11 cellular contexts compared by ENCODE assay signal in genomic region chr2:24493713-24494112, GRCh38. TPM values are rescaled to one million over a fixed set of nuclear protein-coding genes. Genes with fewer than 3 reads are reported as not detected.
A peak's percentile ranks its signal among the peaks of the same experiment; 100 is the strongest.
DNase-seq lines count a peak whose midpoint lies in the region; ATAC-seq and TF ChIP-seq lines count a peak whose summit lies in the region.
"Had no signal": no experiment of that assay in that cellular context is flagged by ENCODE, and none has a peak within 500 bp of the region (broad histone marks: within the 10 kb centered on the region; RNA-seq: fewer than 3 reads in every experiment).

No MANE protein-coding gene starts in this region.

- POLR2A ChIA-PET in activated naive CD8-positive, alpha-beta T cell treated with anti-CD3 and anti-CD28 coated beads, Interleukin-2, amount 10 ng/mL, durations not matched to agents 7 days and 5 days (lab: Charles Lee), result no interaction called here

- H3K4me1 Mint-ChIP-seq in activated naive CD8-positive, alpha-beta T cell treated with anti-CD3 and anti-CD28 coated beads, Interleukin-2, amount 10 ng/mL, durations not matched to agents 7 days and 5 days, result peaks cover 35% of the 10 kb centered on the region
- peaks cover 33% of the 10 kb centered on the region for H3K4me1 Mint-ChIP-seq in type B pancreatic cell (ENCODE audit: unreplicated experiment)

- no peak for DNase-seq in left ventricle myocardium inferior
- no peak for DNase-seq in cardiac septum (ENCODE audit: low spot score)
- DNase-seq in activated naive CD8-positive, alpha-beta T cell treated with anti-CD3 and anti-CD28 coated beads, Interleukin-2, amount 10 ng/mL, durations not matched to agents 7 days and 5 days, result no peak
- peak; percentile 28 for DNase-seq in medulla oblongata (ENCODE audit: extremely low spot score)
- no peak for DNase-seq in type B pancreatic cell (ENCODE audit: extremely low spot score, unreplicated experiment)
- no peak for DNase-seq in NCI-H1417 (lab: John Stamatoyannopoulos, UW)
- DNase-seq in NCI-H526 (lab: John Stamatoyannopoulos, UW), result no peak
- DNase-seq: activated naive CD4-positive, alpha-beta T cell treated with anti-CD3 and anti-CD28 coated beads, Interleukin-2, amount 10 ng/mL, durations not matched to agents 7 days and 5 days; NCI-H2081 treated with DMSO at 0.1 percent for 48 hours had no signal

- H3K9me3 Mint-ChIP-seq in activated naive CD8-positive, alpha-beta T cell treated with anti-CD3 and anti-CD28 coated beads, Interleukin-2, amount 10 ng/mL, durations not matched to agents 7 days and 5 days, result no peaks in the 10 kb centered on the region
- no peaks in the 10 kb centered on the region for H3K9me3 Mint-ChIP-seq in type B pancreatic cell
- H3K9me3 Mint-ChIP-seq: activated naive CD4-positive, alpha-beta T cell treated with anti-CD3 and anti-CD28 coated beads, Interleukin-2, amount 10 ng/mL, durations not matched to agents 7 days and 5 days had no signal

- peak overlapping the region; percentile 11 for H3K4me3 Mint-ChIP-seq in activated naive CD8-positive, alpha-beta T cell treated with anti-CD3 and anti-CD28 coated beads, Interleukin-2, amount 10 ng/mL, durations not matched to agents 7 days and 5 days
- H3K4me3 Mint-ChIP-seq in type B pancreatic cell, result peak overlapping the region; percentile 85

- peak overlapping the region; percentile 89 for H3K27ac ChIP-seq in left ventricle myocardium inferior (replicated peaks)
- H3K27ac ChIP-seq: prostate gland had no signal

- peaks cover 78% of the 10 kb centered on the region for H3K4me1 ChIP-seq in left ventricle myocardium inferior
- H3K4me1 ChIP-seq: prostate gland had no signal

- ATAC-seq in activated naive CD8-positive, alpha-beta T cell treated with anti-CD3 and anti-CD28 coated beads, Interleukin-2, amount 10 ng/mL, durations not matched to agents 7 days and 5 days (ENCODE audit: low read depth), result no peak
- no peak for ATAC-seq in GM21723 (IDR thresholded peaks at IDR 0.05; ENCODE audit: unreplicated experiment)

- intact Hi-C loops in left ventricle myocardium inferior (cut with micrococcal nuclease), result loop anchor here (10.0 kb wide), 2 partner anchors 59 to 231 kb away; no protein-coding TSS in a partner anchor
- intact Hi-C loops in cardiac septum (cut with DNase I), result no loop called here

- peaks cover 3% of the 10 kb centered on the region for H3K36me3 Mint-ChIP-seq in activated naive CD8-positive, alpha-beta T cell treated with anti-CD3 and anti-CD28 coated beads, Interleukin-2, amount 10 ng/mL, durations not matched to agents 7 days and 5 days
- no peaks in the 10 kb centered on the region for H3K36me3 Mint-ChIP-seq in type B pancreatic cell

- H3K36me3 ChIP-seq in left ventricle myocardium inferior, result no peaks in the 10 kb centered on the region
- H3K36me3 ChIP-seq: prostate gland had no signal

- no peaks in the 10 kb centered on the region for H3K27me3 ChIP-seq in left ventricle myocardium inferior (ENCODE audit: low read depth)

- H3K9me3 ChIP-seq in left ventricle myocardium inferior (replicated peaks), result no peaks in the 10 kb centered on the region
- H3K9me3 ChIP-seq: prostate gland had no signal

- H3K27me3 Mint-ChIP-seq in activated naive CD8-positive, alpha-beta T cell treated with anti-CD3 and anti-CD28 coated beads, Interleukin-2, amount 10 ng/mL, durations not matched to agents 7 days and 5 days, result no peaks in the 10 kb centered on the region
- H3K27me3 Mint-ChIP-seq in type B pancreatic cell, result peaks cover 10% of the 10 kb centered on the region

- no peak overlapping the region for H3K27ac Mint-ChIP-seq in activated naive CD8-positive, alpha-beta T cell treated with anti-CD3 and anti-CD28 coated beads, Interleukin-2, amount 10 ng/mL, durations not matched to agents 7 days and 5 days
- peak overlapping the region; percentile 4 for H3K27ac Mint-ChIP-seq in type B pancreatic cell

- peak overlapping the region; percentile 91 for H3K4me3 ChIP-seq in left ventricle myocardium inferior

- TF ChIP-seq CTCF in left ventricle myocardium inferior (IDR thresholded peaks at IDR 0.05; ENCODE audit: borderline replicate concordance), result no peak
- no peak for TF ChIP-seq CTCF in type B pancreatic cell (conservative IDR thresholded peaks at IDR 0.05)

RNA-seq across cellular contexts. Expression of gene NCOA1, which starts 2.7 kb away (rescaled TPM):
- total RNA-seq in left ventricle myocardium inferior (26.9 TPM), cardiac septum (31.9 TPM), type B pancreatic cell (ENCODE audit: low replicate concordance) (18.1 and 23.8 TPM in 2 replicates)
- total RNA-seq in activated naive CD8-positive, alpha-beta T cell treated with anti-CD3 and anti-CD28 coated beads, Interleukin-2, amount 10 ng/mL, durations not matched to agents 7 days and 5 days, result 10 to 100 TPM; 23.6 to 24.7 TPM
